Comparison of ENCODE assay signal across 40 cellular contexts in genomic region chr6:161959072-161959471, GRCh38.
"Had no signal": no experiment of that assay in that cellular context is flagged by ENCODE, and none has a peak within 500 bp of the region (broad histone marks: within the 10 kb centered on the region; RNA-seq: fewer than 3 reads in every experiment).

No MANE protein-coding gene starts in this region.

- ATAC-seq: activated naive CD4-positive, alpha-beta T cell treated with anti-CD3 and anti-CD28 coated beads, Interleukin-2, amount 50 U/mL, for 72 hours; activated naive CD8-positive, alpha-beta T cell treated with anti-CD3 and anti-CD28 coated beads, Interleukin-2, amount 50 U/mL, for 24 hours; activated T-cell treated with anti-CD3 and anti-CD28 coated beads, Interleukin-2, amount 50 U/mL, for 4 hours; activated T-cell treated with anti-CD3 and anti-CD28 coated beads, Interleukin-2, amount 50 U/mL, for 72 hours; activated T-helper 17 cell treated with anti-CD3 and anti-CD28 coated beads, Interleukin-2, amount 50 U/mL, for 72 hours; body of pancreas had no signal

- H3K9me3 ChIP-seq: adrenal gland, ascending aorta, body of pancreas, breast epithelium had no signal

- H3K4me3 ChIP-seq: adrenal gland, ascending aorta, body of pancreas, breast epithelium, cardiac muscle cell had no signal

- H3K36me3 ChIP-seq: adrenal gland, ascending aorta, brain microvascular endothelial cell, breast epithelium, cardiac muscle cell had no signal

- DNase-seq: activated effector memory CD4-positive, alpha-beta T cell treated with anti-CD3 and anti-CD28 coated beads, Interleukin-2, amount 50 U/mL, for 16 hours; activated effector memory CD4-positive, alpha-beta T cell treated with Interleukin-2 at 50 U/mL for 16 hours; activated gamma-delta T cell; activated gamma-delta T cell treated with Interleukin-2 at 50 U/mL for 16 hours; activated naive CD4-positive, alpha-beta T cell; activated naive CD4-positive, alpha-beta T cell treated with anti-CD3 and anti-CD28 coated beads for 36 hours; activated naive CD4-positive, alpha-beta T cell treated with anti-CD3 and anti-CD28 coated beads, Interleukin-2, amount 10 ng/mL, durations not matched to agents 7 days and 5 days; activated naive CD4-positive, alpha-beta T cell treated with anti-CD3 and anti-CD28 coated beads, Interleukin-2, amount 50 U/mL, for 16 hours; activated naive CD4-positive, alpha-beta T cell treated with Interleukin-2 at 50 U/mL for 16 hours; activated naive CD8-positive, alpha-beta T cell treated with anti-CD3 and anti-CD28 coated beads for 36 hours; activated naive CD8-positive, alpha-beta T cell treated with anti-CD3 and anti-CD28 coated beads, Interleukin-2, amount 10 ng/mL, durations not matched to agents 7 days and 5 days; activated naive CD8-positive, alpha-beta T cell treated with anti-CD3 and anti-CD28 coated beads, Interleukin-2, amount 50 U/mL, for 24 hours; activated T-cell treated with anti-CD3 and anti-CD28 coated beads, Interleukin-2, amount 50 U/mL, for 1 hour; activated T-cell treated with anti-CD3 and anti-CD28 coated beads, Interleukin-2, amount 50 U/mL, for 24 hours; activated T-cell treated with anti-CD3 and anti-CD28 coated beads, Interleukin-2, amount 50 U/mL, for 4 hours; activated T-cell treated with anti-CD3 and anti-CD28 coated beads, Interleukin-2, amount 50 U/mL, for 48 hours; activated T-cell treated with anti-CD3 and anti-CD28 coated beads, Interleukin-2, amount 50 U/mL, for 72 hours; adrenal gland; amniotic stem cell; amygdala; anterior cingulate cortex; aorta; brain microvascular endothelial cell; caudate nucleus; central memory CD4-positive, alpha-beta T cell; cerebellar nuclear complex had no signal

- FAIRE-seq: astrocyte, bronchial epithelial cell had no signal

- H3K27ac ChIP-seq: adrenal gland, ascending aorta, body of pancreas, brain microvascular endothelial cell, breast epithelium, cardiac muscle cell had no signal

- H3K4me3 Mint-ChIP-seq: activated naive CD4-positive, alpha-beta T cell treated with anti-CD3 and anti-CD28 coated beads for 36 hours; activated naive CD4-positive, alpha-beta T cell treated with anti-CD3 and anti-CD28 coated beads, Interleukin-2, amount 10 ng/mL, durations not matched to agents 7 days and 5 days; activated naive CD4-positive, alpha-beta T cell treated with anti-CD3 and anti-CD28 coated beads, Interleukin-2, amount 50 U/mL, for 24 hours; activated naive CD8-positive, alpha-beta T cell; activated naive CD8-positive, alpha-beta T cell treated with anti-CD3 and anti-CD28 coated beads for 36 hours; activated naive CD8-positive, alpha-beta T cell treated with anti-CD3 and anti-CD28 coated beads, Interleukin-2, amount 10 ng/mL, durations not matched to agents 7 days and 5 days; activated naive CD8-positive, alpha-beta T cell treated with anti-CD3 and anti-CD28 coated beads, Interleukin-2, amount 50 U/mL, for 24 hours; activated T-cell treated with anti-CD3 and anti-CD28 coated beads, Interleukin-2, amount 50 U/mL, for 24 hours; activated T-cell treated with anti-CD3 and anti-CD28 coated beads, Interleukin-2, amount 50 U/mL, for 4 hours; activated T-cell treated with anti-CD3 and anti-CD28 coated beads, Interleukin-2, amount 50 U/mL, for 72 hours; activated T-helper 1 cell treated with anti-CD3 and anti-CD28 coated beads, Interleukin-12 subunit alpha, Interleukin-12 subunit beta, Interleukin-2, Interleukin-4 antibody, amounts not matched to agents 30 ng/mL and 10 ng/mL and 1 ng/mL, durations not matched to agents 14 hours and 24 hours and 36 hours; activated T-helper 17 cell treated with anti-CD3 and anti-CD28 coated beads, Interleukin-2, amount 50 U/mL, for 72 hours; brain; central memory CD8-positive, alpha-beta T cell had no signal

- H3K4me1 Mint-ChIP-seq: activated naive CD4-positive, alpha-beta T cell treated with anti-CD3 and anti-CD28 coated beads, Interleukin-2, amount 10 ng/mL, durations not matched to agents 7 days and 5 days; activated naive CD4-positive, alpha-beta T cell treated with anti-CD3 and anti-CD28 coated beads, Interleukin-2, amount 50 U/mL, for 24 hours; activated naive CD8-positive, alpha-beta T cell treated with anti-CD3 and anti-CD28 coated beads for 36 hours; activated naive CD8-positive, alpha-beta T cell treated with anti-CD3 and anti-CD28 coated beads, Interleukin-2, amount 10 ng/mL, durations not matched to agents 7 days and 5 days; activated naive CD8-positive, alpha-beta T cell treated with anti-CD3 and anti-CD28 coated beads, Interleukin-2, amount 50 U/mL, for 24 hours; activated T-helper 17 cell treated with anti-CD3 and anti-CD28 coated beads, Interleukin-2, amount 50 U/mL, for 72 hours; central memory CD8-positive, alpha-beta T cell had no signal

- H3K27ac Mint-ChIP-seq: activated naive CD4-positive, alpha-beta T cell treated with anti-CD3 and anti-CD28 coated beads for 36 hours; activated naive CD4-positive, alpha-beta T cell treated with anti-CD3 and anti-CD28 coated beads, Interleukin-2, amount 10 ng/mL, durations not matched to agents 7 days and 5 days; activated naive CD4-positive, alpha-beta T cell treated with anti-CD3 and anti-CD28 coated beads, Interleukin-2, amount 50 U/mL, for 24 hours; activated naive CD8-positive, alpha-beta T cell; activated naive CD8-positive, alpha-beta T cell treated with anti-CD3 and anti-CD28 coated beads for 36 hours; activated naive CD8-positive, alpha-beta T cell treated with anti-CD3 and anti-CD28 coated beads, Interleukin-2, amount 10 ng/mL, durations not matched to agents 7 days and 5 days; activated naive CD8-positive, alpha-beta T cell treated with anti-CD3 and anti-CD28 coated beads, Interleukin-2, amount 50 U/mL, for 24 hours; activated T-cell treated with anti-CD3 and anti-CD28 coated beads, Interleukin-2, amount 50 U/mL, for 24 hours; activated T-cell treated with anti-CD3 and anti-CD28 coated beads, Interleukin-2, amount 50 U/mL, for 72 hours; activated T-helper 1 cell treated with anti-CD3 and anti-CD28 coated beads, Interleukin-12 subunit alpha, Interleukin-12 subunit beta, Interleukin-2, Interleukin-4 antibody, amounts not matched to agents 30 ng/mL and 10 ng/mL and 1 ng/mL, durations not matched to agents 14 hours and 24 hours and 36 hours; activated T-helper 17 cell treated with anti-CD3 and anti-CD28 coated beads, Interleukin-2, amount 50 U/mL, for 72 hours; activated T-helper 2 cell treated with anti-CD3 and anti-CD28 coated beads, Interferon-gamma antibody, Interleukin-2, Interleukin-4, amounts not matched to agents 10 μg/mL and 5 μg/mL and 100 μg/mL, durations not matched to agents 14 hours and 24 hours and 36 hours; brain had no signal

- H3K27me3 Mint-ChIP-seq: activated naive CD4-positive, alpha-beta T cell treated with anti-CD3 and anti-CD28 coated beads, Interleukin-2, amount 10 ng/mL, durations not matched to agents 7 days and 5 days; activated naive CD4-positive, alpha-beta T cell treated with anti-CD3 and anti-CD28 coated beads, Interleukin-2, amount 50 U/mL, for 24 hours; activated naive CD8-positive, alpha-beta T cell; activated naive CD8-positive, alpha-beta T cell treated with anti-CD3 and anti-CD28 coated beads for 36 hours; activated naive CD8-positive, alpha-beta T cell treated with anti-CD3 and anti-CD28 coated beads, Interleukin-2, amount 10 ng/mL, durations not matched to agents 7 days and 5 days; activated naive CD8-positive, alpha-beta T cell treated with anti-CD3 and anti-CD28 coated beads, Interleukin-2, amount 50 U/mL, for 24 hours; activated T-cell treated with anti-CD3 and anti-CD28 coated beads, Interleukin-2, amount 50 U/mL, for 24 hours; activated T-helper 17 cell treated with anti-CD3 and anti-CD28 coated beads, Interleukin-2, amount 50 U/mL, for 72 hours; brain; central memory CD8-positive, alpha-beta T cell had no signal

- H3K4me1 ChIP-seq: ascending aorta, breast epithelium had no signal

- H3K9me3 Mint-ChIP-seq: activated naive CD4-positive, alpha-beta T cell treated with anti-CD3 and anti-CD28 coated beads, Interleukin-2, amount 10 ng/mL, durations not matched to agents 7 days and 5 days; activated naive CD4-positive, alpha-beta T cell treated with anti-CD3 and anti-CD28 coated beads, Interleukin-2, amount 50 U/mL, for 24 hours; activated naive CD4-positive, alpha-beta T cell treated with anti-CD3 and anti-CD28 coated beads, Interleukin-2, amount 50 U/mL, for 72 hours; activated naive CD8-positive, alpha-beta T cell treated with anti-CD3 and anti-CD28 coated beads, Interleukin-2, amount 10 ng/mL, durations not matched to agents 7 days and 5 days; activated naive CD8-positive, alpha-beta T cell treated with anti-CD3 and anti-CD28 coated beads, Interleukin-2, amount 50 U/mL, for 24 hours; activated T-cell treated with anti-CD3 and anti-CD28 coated beads, Interleukin-2, amount 50 U/mL, for 24 hours; activated T-cell treated with anti-CD3 and anti-CD28 coated beads, Interleukin-2, amount 50 U/mL, for 4 hours; activated T-cell treated with anti-CD3 and anti-CD28 coated beads, Interleukin-2, amount 50 U/mL, for 72 hours; activated T-helper 1 cell treated with anti-CD3 and anti-CD28 coated beads, Interleukin-12 subunit alpha, Interleukin-12 subunit beta, Interleukin-2, Interleukin-4 antibody, amounts not matched to agents 30 ng/mL and 10 ng/mL and 1 ng/mL, durations not matched to agents 14 hours and 24 hours and 36 hours; activated T-helper 17 cell treated with anti-CD3 and anti-CD28 coated beads, Interleukin-2, amount 50 U/mL, for 72 hours; activated T-helper 2 cell treated with anti-CD3 and anti-CD28 coated beads, Interferon-gamma antibody, Interleukin-2, Interleukin-4, amounts not matched to agents 10 μg/mL and 5 μg/mL and 100 μg/mL, durations not matched to agents 14 hours and 24 hours and 36 hours; brain had no signal

- H3K36me3 Mint-ChIP-seq: activated naive CD4-positive, alpha-beta T cell treated with anti-CD3 and anti-CD28 coated beads, Interleukin-2, amount 10 ng/mL, durations not matched to agents 7 days and 5 days; activated naive CD4-positive, alpha-beta T cell treated with anti-CD3 and anti-CD28 coated beads, Interleukin-2, amount 50 U/mL, for 24 hours; activated naive CD4-positive, alpha-beta T cell treated with anti-CD3 and anti-CD28 coated beads, Interleukin-2, amount 50 U/mL, for 72 hours; activated naive CD8-positive, alpha-beta T cell; activated naive CD8-positive, alpha-beta T cell treated with anti-CD3 and anti-CD28 coated beads for 36 hours; activated naive CD8-positive, alpha-beta T cell treated with anti-CD3 and anti-CD28 coated beads, Interleukin-2, amount 10 ng/mL, durations not matched to agents 7 days and 5 days; brain had no signal

- H3K27me3 ChIP-seq: adrenal gland, ascending aorta, body of pancreas, brain microvascular endothelial cell, breast epithelium, cardiac muscle cell had no signal
